ENCODE assay signal across 8 cellular contexts in genomic region chr22:38056969-38057841, GRCh38. TPM values are rescaled to one million over a fixed set of nuclear protein-coding genes. Genes with fewer than 3 reads are reported as not detected.
DNase-seq lines count a peak whose midpoint lies in the region; ATAC-seq and TF ChIP-seq lines count a peak whose summit lies in the region.

Gene PICK1, plus strand, starts transcription at chr22:38057404. Its CDS starts 406 bp downstream, at chr22:38057810.

- H3K4me3 ChIP-seq in NB4 (ENCODE audit: low read depth, low read length) (peak within 1 kb of the TSS; percentile 49), osteoblast (ENCODE audit: insufficient read depth, low read length) (peak within 1 kb of the TSS; percentile 92)

- peak within 1 kb of the TSS; percentile 78 for H3K27ac ChIP-seq in osteoblast (ENCODE audit: low read depth, low read length)
- peak within 1 kb of the TSS; percentile 99 for H3K27ac ChIP-seq in temporal lobe (ENCODE audit: low read depth, low read length)

- H3K9me3 ChIP-seq in osteoblast (ENCODE audit: low read depth, low read length), result no peaks in the 10 kb centered on the region

- peaks cover 11% of the 10 kb centered on the region for H3K36me3 ChIP-seq in osteoblast (ENCODE audit: insufficient read depth, low read length)

- H3K4me3 Mint-ChIP-seq in activated naive CD8-positive, alpha-beta T cell treated with anti-CD3 and anti-CD28 coated beads, Interleukin-2, amount 50 U/mL, for 24 hours, result peak within 1 kb of the TSS; percentile 93

- H3K79me2 ChIP-seq in osteoblast (ENCODE audit: insufficient read depth, low read length), result no peaks in the 10 kb centered on the region

- peaks cover 12% of the 10 kb centered on the region for H3K4me1 Mint-ChIP-seq in activated naive CD8-positive, alpha-beta T cell treated with anti-CD3 and anti-CD28 coated beads, Interleukin-2, amount 50 U/mL, for 24 hours

- peaks cover 9% of the 10 kb centered on the region for H3K4me1 ChIP-seq in osteoblast (ENCODE audit: insufficient read depth, low read length)

- peaks cover 7% of the 10 kb centered on the region for H3K36me3 Mint-ChIP-seq in activated naive CD8-positive, alpha-beta T cell treated with anti-CD3 and anti-CD28 coated beads, Interleukin-2, amount 50 U/mL, for 24 hours (ENCODE audit: low read depth)

- no peak for TF ChIP-seq POLR2A in NB4 (IDR thresholded peaks at IDR 0.05; ENCODE audit: extremely low read depth, insufficient read length)

- H3K27me3 ChIP-seq in osteoblast (ENCODE audit: insufficient read depth, low read length), result no peaks in the 10 kb centered on the region

- H3K9me3 Mint-ChIP-seq in activated naive CD8-positive, alpha-beta T cell treated with anti-CD3 and anti-CD28 coated beads, Interleukin-2, amount 50 U/mL, for 24 hours, result no peaks in the 10 kb centered on the region

- intact Hi-C loops in Right ventricle myocardium inferior (cut with DNase I), result loop anchor here (5.0 kb wide), 1 partner anchor 450 kb away; the partner anchor contains the start of gene DDX17

- ATAC-seq in activated naive CD8-positive, alpha-beta T cell treated with anti-CD3 and anti-CD28 coated beads, Interleukin-2, amount 50 U/mL, for 24 hours, result peak; percentile 82
- peak; percentile 90 for ATAC-seq in Right ventricle myocardium inferior

- H2AFZ ChIP-seq in osteoblast (ENCODE audit: low read length), result peak within 1 kb of the TSS; percentile 96

- H3K27me3 Mint-ChIP-seq in activated naive CD8-positive, alpha-beta T cell treated with anti-CD3 and anti-CD28 coated beads, Interleukin-2, amount 50 U/mL, for 24 hours, result no peaks in the 10 kb centered on the region

- DNase-seq in SIG-M5 treated with dmso at 0.1 percent for 504 hours (lab: John Stamatoyannopoulos, UW; ENCODE audit: unreplicated experiment) (peak; percentile 55), SIG-M5 (lab: John Stamatoyannopoulos, UW) (no peak), NB4 (ENCODE audit: low read depth) (peak; percentile 44), T follicular helper cell (ENCODE audit: low read depth) (peak; percentile 72), Right ventricle myocardium inferior (ENCODE audit: missing footprints) (peak; percentile 89), osteoblast (ENCODE audit: insufficient read length, low spot score, missing footprints) (peak; percentile 99)
- peak; percentile 84 for DNase-seq in activated naive CD8-positive, alpha-beta T cell treated with anti-CD3 and anti-CD28 coated beads, Interleukin-2, amount 50 U/mL, for 24 hours

- H3K27ac Mint-ChIP-seq in activated naive CD8-positive, alpha-beta T cell treated with anti-CD3 and anti-CD28 coated beads, Interleukin-2, amount 50 U/mL, for 24 hours, result peak within 1 kb of the TSS; percentile 97

- TF ChIP-seq CTCF in NB4 (IDR thresholded peaks at IDR 0.05; ENCODE audit: low read depth, low read length) (no peak), osteoblast (IDR thresholded peaks at IDR 0.05; ENCODE audit: extremely low read depth, low read depth, low read length) (no peak)

- H3K4me2 ChIP-seq in osteoblast (ENCODE audit: insufficient read depth, low read length), result peak within 1 kb of the TSS; percentile 89

- no peaks in the 10 kb centered on the region for H4K20me1 ChIP-seq in osteoblast (ENCODE audit: insufficient read depth, low read length)

RNA-seq across cellular contexts. Expression of gene PICK1, which starts in this region (rescaled TPM):
- total RNA-seq in Right ventricle myocardium inferior (20.9 TPM), osteoblast (14.4 and 15.6 TPM in 2 replicates), temporal lobe (21.6 TPM)
